Comparison of ENCODE assay signal across 5 cellular contexts in genomic region chr20:62853304-62853703, GRCh38. TPM values are rescaled to one million over a fixed set of nuclear protein-coding genes. Genes with fewer than 3 reads are reported as not detected.
"Had no signal": no experiment of that assay in that cellular context is flagged by ENCODE, and none has a peak within 500 bp of the region (broad histone marks: within the 10 kb centered on the region; RNA-seq: fewer than 3 reads in every experiment).

No MANE protein-coding gene starts in this region.

RNA-seq across cellular contexts. Expression of gene COL9A3, which starts 36.5 kb away (rescaled TPM):
- total RNA-seq: activated naive CD4-positive, alpha-beta T cell treated with anti-CD3 and anti-CD28 coated beads for 36 hours; activated naive CD4-positive, alpha-beta T cell treated with anti-CD3 and anti-CD28 coated beads, Interleukin-2, amount 50 U/mL, for 72 hours; activated T-helper 1 cell treated with anti-CD3 and anti-CD28 coated beads, Interleukin-12 subunit alpha, Interleukin-12 subunit beta, Interleukin-2, Interleukin-4 antibody, amounts not matched to agents 30 ng/mL and 10 ng/mL and 1 ng/mL, durations not matched to agents 14 hours and 24 hours and 36 hours; activated T-helper 17 cell treated with anti-CD3 and anti-CD28 coated beads, Interleukin-2, amount 50 U/mL, for 72 hours; bronchial epithelial cell had no signal
